1 cellular context compared by ENCODE assay signal in the genomic region with DNA sequence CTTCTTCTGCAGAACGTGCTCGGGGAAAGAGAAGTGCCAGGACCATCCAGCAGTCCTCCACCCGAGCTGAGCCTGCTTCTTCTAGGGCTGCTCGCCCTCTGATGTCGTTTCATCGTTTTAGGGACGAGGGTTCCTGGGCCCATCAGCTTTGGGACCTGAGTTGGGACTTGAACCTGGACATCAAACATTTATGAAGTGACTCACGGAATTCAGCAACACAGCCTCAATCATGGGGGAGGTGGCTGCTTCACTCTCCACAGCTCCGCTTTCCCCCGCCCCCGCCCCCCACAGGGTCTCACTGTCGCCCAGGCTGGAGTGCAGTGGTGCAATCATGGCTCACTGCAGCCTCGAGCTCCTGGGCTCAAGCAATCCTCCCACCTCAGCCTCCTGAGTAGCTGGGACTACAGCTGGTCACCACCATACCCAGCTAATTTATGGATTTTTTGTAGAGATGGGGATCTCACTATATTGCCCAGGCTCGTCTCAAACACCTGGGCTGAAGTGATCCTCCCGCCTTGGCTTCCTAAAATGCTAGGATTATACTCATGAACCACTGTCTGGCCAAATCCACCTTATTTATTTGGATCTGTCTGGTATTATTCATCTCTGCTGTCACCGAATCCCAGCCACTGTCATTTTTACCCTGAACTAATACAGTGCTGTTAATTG.
TF ChIP-seq lines count a peak whose summit lies in the region.

No MANE protein-coding gene starts in this region.

TF ChIP-seq in IMR-90, 13 proteins besides CTCF, POLR2A, EP300 and RAD21:
- TF ChIP-seq CEBPB (IDR thresholded peaks at IDR 0.05; ENCODE audit: low read depth, low read length): no peak
- no peak for TF ChIP-seq MXI1 (IDR thresholded peaks at IDR 0.05; ENCODE audit: borderline replicate concordance, low read depth, low read length)
- no peak for TF ChIP-seq MAZ (IDR thresholded peaks at IDR 0.05; ENCODE audit: borderline replicate concordance, low read depth, low read length)
